In the genomic region with DNA sequence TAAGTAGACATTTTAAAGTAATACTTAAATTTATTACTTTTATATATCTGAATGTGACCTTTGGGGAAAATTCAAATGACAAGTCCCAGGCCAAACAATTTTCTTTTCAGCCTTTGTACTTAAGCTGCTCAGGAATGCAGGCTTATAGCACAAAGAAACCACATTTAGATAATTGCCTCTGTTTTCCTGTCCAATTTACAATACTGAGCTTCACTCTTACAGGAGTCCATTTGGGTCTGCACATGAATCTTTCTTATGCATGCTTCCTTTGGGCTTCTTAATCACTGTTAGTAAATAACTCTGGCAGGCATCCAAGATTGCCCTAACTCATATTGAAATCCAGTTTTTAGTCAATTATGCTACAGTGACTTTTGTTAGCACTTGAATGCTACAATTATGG, we compare ENCODE assay signal across 18 cellular contexts.
"Had no signal": no experiment of that assay in that cellular context is flagged by ENCODE, and none has a peak within 500 bp of the region (broad histone marks: within the 10 kb centered on the region; RNA-seq: fewer than 3 reads in every experiment).

No MANE protein-coding gene starts in this region.

- H3K4me1 ChIP-seq: parathyroid adenoma, upper lobe of right lung had no signal

- H2AFZ ChIP-seq: parathyroid adenoma had no signal

- H3K9me3 Mint-ChIP-seq: activated CD4-positive, alpha-beta memory T cell treated with anti-CD3 and anti-CD28 coated beads, Interleukin-2, amount 10 ng/mL, durations not matched to agents 7 days and 5 days; activated naive CD8-positive, alpha-beta T cell treated with anti-CD3 and anti-CD28 coated beads, Interleukin-2, amount 10 ng/mL, durations not matched to agents 7 days and 5 days; T-cell had no signal

- H3K36me3 ChIP-seq: upper lobe of right lung had no signal

- H3K79me2 ChIP-seq: parathyroid adenoma had no signal

- H3K4me1 Mint-ChIP-seq: activated CD4-positive, alpha-beta memory T cell treated with anti-CD3 and anti-CD28 coated beads, Interleukin-2, amount 10 ng/mL, durations not matched to agents 7 days and 5 days; activated naive CD8-positive, alpha-beta T cell treated with anti-CD3 and anti-CD28 coated beads, Interleukin-2, amount 10 ng/mL, durations not matched to agents 7 days and 5 days; T-cell had no signal

- ATAC-seq: activated CD8-positive, alpha-beta memory T cell treated with anti-CD3 and anti-CD28 coated beads, Interleukin-2, amount 10 ng/mL, durations not matched to agents 7 days and 5 days; esophagus mucosa; left cardiac atrium; naive thymus-derived CD8-positive, alpha-beta T cell; T-cell; upper lobe of right lung; WTC11 had no signal

- H3K27me3 ChIP-seq: upper lobe of right lung had no signal

- H3K27ac Mint-ChIP-seq: activated CD4-positive, alpha-beta memory T cell treated with anti-CD3 and anti-CD28 coated beads, Interleukin-2, amount 10 ng/mL, durations not matched to agents 7 days and 5 days; activated CD8-positive, alpha-beta memory T cell treated with anti-CD3 and anti-CD28 coated beads, Interleukin-2, amount 10 ng/mL, durations not matched to agents 7 days and 5 days; activated naive CD8-positive, alpha-beta T cell treated with anti-CD3 and anti-CD28 coated beads, Interleukin-2, amount 10 ng/mL, durations not matched to agents 7 days and 5 days; naive thymus-derived CD8-positive, alpha-beta T cell; T-cell; WTC11 had no signal

- DNase-seq: activated CD4-positive, alpha-beta memory T cell treated with anti-CD3 and anti-CD28 coated beads, Interleukin-2, amount 10 ng/mL, durations not matched to agents 7 days and 5 days; activated CD4-positive, alpha-beta T cell treated with anti-CD3 and anti-CD28 coated beads for 4 hours; activated CD8-positive, alpha-beta memory T cell treated with anti-CD3 and anti-CD28 coated beads, Interleukin-2, amount 10 ng/mL, durations not matched to agents 7 days and 5 days; activated naive CD4-positive, alpha-beta T cell; activated naive CD8-positive, alpha-beta T cell treated with anti-CD3 and anti-CD28 coated beads, Interleukin-2, amount 10 ng/mL, durations not matched to agents 7 days and 5 days; anterior cingulate cortex; cortex of kidney; left cardiac atrium; mesendoderm; naive thymus-derived CD8-positive, alpha-beta T cell; stimulated activated CD4-positive, alpha-beta T cell treated with anti-CD3 and anti-CD28 coated beads, Interleukin-1b, Interleukin-23, amount 100 ng/mL, for 48 hours; stimulated activated CD8-positive, alpha-beta memory T cell treated with anti-CD3 and anti-CD28 coated beads, Interleukin-4, amount 100 ng/mL, for 48 hours; stimulated activated naive CD4-positive, alpha-beta T cell; T-cell; upper lobe of right lung had no signal

- H3K36me3 Mint-ChIP-seq: activated CD8-positive, alpha-beta memory T cell treated with anti-CD3 and anti-CD28 coated beads, Interleukin-2, amount 10 ng/mL, durations not matched to agents 7 days and 5 days; activated naive CD8-positive, alpha-beta T cell treated with anti-CD3 and anti-CD28 coated beads, Interleukin-2, amount 10 ng/mL, durations not matched to agents 7 days and 5 days; T-cell; WTC11 had no signal

- H3K9me3 ChIP-seq: upper lobe of right lung had no signal

- H3K27me3 Mint-ChIP-seq: activated CD4-positive, alpha-beta memory T cell treated with anti-CD3 and anti-CD28 coated beads, Interleukin-2, amount 10 ng/mL, durations not matched to agents 7 days and 5 days; activated naive CD8-positive, alpha-beta T cell treated with anti-CD3 and anti-CD28 coated beads, Interleukin-2, amount 10 ng/mL, durations not matched to agents 7 days and 5 days; T-cell had no signal

- H3K27ac ChIP-seq: parathyroid adenoma, upper lobe of right lung had no signal

- H3K4me3 Mint-ChIP-seq: activated CD4-positive, alpha-beta memory T cell treated with anti-CD3 and anti-CD28 coated beads, Interleukin-2, amount 10 ng/mL, durations not matched to agents 7 days and 5 days; activated CD8-positive, alpha-beta memory T cell treated with anti-CD3 and anti-CD28 coated beads, Interleukin-2, amount 10 ng/mL, durations not matched to agents 7 days and 5 days; activated naive CD8-positive, alpha-beta T cell treated with anti-CD3 and anti-CD28 coated beads, Interleukin-2, amount 10 ng/mL, durations not matched to agents 7 days and 5 days; naive thymus-derived CD8-positive, alpha-beta T cell; T-cell; WTC11 had no signal

- H3K4me3 ChIP-seq: upper lobe of right lung had no signal
